Comparison of ENCODE assay signal across 15 cellular contexts in genomic region chr1:201555593-201555945, GRCh38. TPM values are rescaled to one million over a fixed set of nuclear protein-coding genes. Genes with fewer than 3 reads are reported as not detected.
DNase-seq lines count a peak whose midpoint lies in the region; ATAC-seq and TF ChIP-seq lines count a peak whose summit lies in the region.
"Had no signal": no experiment of that assay in that cellular context is flagged by ENCODE, and none has a peak within 500 bp of the region (broad histone marks: within the 10 kb centered on the region; RNA-seq: fewer than 3 reads in every experiment).

No MANE protein-coding gene starts in this region.

- H3K36me3 ChIP-seq in heart left ventricle (no peaks in the 10 kb centered on the region), endocrine pancreas (ENCODE audit: control insufficient read depth, insufficient read depth, low read length) (no peaks in the 10 kb centered on the region), tibial nerve (no peaks in the 10 kb centered on the region)

- no peak for TF ChIP-seq CTCF in heart left ventricle (IDR thresholded peaks at IDR 0.05)
- no peak for TF ChIP-seq CTCF in tibial nerve (IDR thresholded peaks at IDR 0.05)
- TF ChIP-seq CTCF in chondrocyte (IDR thresholded peaks at IDR 0.05) = no peak

- H3K4me3 Mint-ChIP-seq in chondrocyte (ENCODE audit: unreplicated experiment) = no peak overlapping the region

- H3K4me1 ChIP-seq in heart left ventricle (peaks cover 4 to 90% (median 69%) of the 10 kb centered on the region in 12 donors), endocrine pancreas (ENCODE audit: control insufficient read depth, insufficient read depth, low read length) (no peaks in the 10 kb centered on the region), tibial nerve (peaks cover 0 to 92% (median 35%) of the 10 kb centered on the region in 4 donors)

- no peaks in the 10 kb centered on the region for H3K27me3 Mint-ChIP-seq in chondrocyte (ENCODE audit: low read depth)

- H3K4me3 ChIP-seq in heart left ventricle (no peak overlapping the region), endocrine pancreas (ENCODE audit: control insufficient read depth, insufficient read depth, low read length) (no peak overlapping the region), tibial nerve (no peak overlapping the region)

- intact Hi-C loops in heart left ventricle (cut with DNase I) = loop anchor here in 2 of 10 donors (2.0 to 5.0 kb wide), 2 partner anchors 17 to 237 kb away; partner anchors contain the start of gene NAV1 (in 1 of the 2)
- intact Hi-C loops in Right ventricle myocardium superior (cut with DNase I) = no loop called here
- intact Hi-C loops in sciatic nerve (cut with DNase I) = no loop called here

- DNase-seq in heart left ventricle (peak in 2 of 5 donors; percentile 43 to 64), Right ventricle myocardium superior (no peak), lung microvascular endothelial cell (ENCODE audit: low read depth in 2 of 2) (peak; percentile 78 to 80), tibial nerve (ENCODE audit: low spot score in 2 of 2) (no peak), NOMO-1 (lab: John Stamatoyannopoulos, UW; ENCODE audit: unreplicated experiment in 2 of 2) (no peak), sciatic nerve (ENCODE audit: low spot score) (no peak), chondrocyte (ENCODE audit: low spot score) (no peak)
- DNase-seq: C1 segment of cervical spinal cord, H7, Karpas-422, MM.1S, NCI-H187 treated with DMSO at 0.1 percent for 48 hours had no signal

- H3K27ac ChIP-seq in heart left ventricle (peak overlapping the region in 10 of 12 donors; percentile 51 to 77 (median 72)), tibial nerve (peak overlapping the region in 3 of 4 donors; percentile 29 to 89 (median 83))
- H3K27ac ChIP-seq: 22Rv1 had no signal

- no peaks in the 10 kb centered on the region for H3K9me3 Mint-ChIP-seq in chondrocyte (ENCODE audit: low read depth)

- H3K9ac ChIP-seq in endocrine pancreas (ENCODE audit: control insufficient read depth, insufficient read depth, low read length) = peak overlapping the region; percentile 55

- no peaks in the 10 kb centered on the region for H3K27me3 ChIP-seq in heart left ventricle
- H3K27me3 ChIP-seq in endocrine pancreas (ENCODE audit: control insufficient read depth, insufficient read depth, low read length) = no peaks in the 10 kb centered on the region
- H3K27me3 ChIP-seq in tibial nerve = no peaks in the 10 kb centered on the region

- 60 to 70% (median 68%) methylated on average over 9 of the region's 9 CpGs for WGBS in heart left ventricle, 4 donors
- WGBS in tibial nerve, 2 donors = 75 to 82% methylated on average over 9 of the region's 9 CpGs

- TF ChIP-seq POLR2A in heart left ventricle (IDR thresholded peaks at IDR 0.05) (no peak), tibial nerve (IDR thresholded peaks at IDR 0.05) (no peak)

- no peaks in the 10 kb centered on the region for H3K36me3 Mint-ChIP-seq in chondrocyte (ENCODE audit: low read depth)

- no peak overlapping the region for H3K27ac Mint-ChIP-seq in chondrocyte (ENCODE audit: unreplicated experiment)

- peak in 1 of 2 donors; percentile 54 for TF ChIP-seq EP300 in tibial nerve (IDR thresholded peaks at IDR 0.05)

- H3K9me3 ChIP-seq in heart left ventricle = no peaks in the 10 kb centered on the region
- no peaks in the 10 kb centered on the region for H3K9me3 ChIP-seq in endocrine pancreas (ENCODE audit: control insufficient read depth, low read length)
- H3K9me3 ChIP-seq in tibial nerve = no peaks in the 10 kb centered on the region

- H3K4me1 Mint-ChIP-seq in chondrocyte (ENCODE audit: low read depth) = peaks cover 77% of the 10 kb centered on the region

- ATAC-seq in heart left ventricle (peak in 1 of 4 donors; percentile 70), Right ventricle myocardium superior (ENCODE audit: poor library complexity) (no peak), sciatic nerve (no peak)
- ATAC-seq: HepG2 had no signal

RNA-seq across cellular contexts. Expression of gene NAV1, which starts 16.6 kb away (rescaled TPM):
- 100 to 1,000 TPM in 1 of 9 donors, 10 to 100 TPM in 8; 58.0 to 107 (median 85.0) TPM for total RNA-seq in heart left ventricle
- polyA plus RNA-seq in heart left ventricle = 10 to 100 TPM; 30.5 to 37.6 TPM
- total RNA-seq in Right ventricle myocardium superior = 66.6 TPM
- 1.6 and 5.9 TPM in 2 replicates for total RNA-seq in lung microvascular endothelial cell
- 10 to 100 TPM; 22.9 to 49.2 (median 34.2) TPM for total RNA-seq in tibial nerve
- 84.0 TPM for total RNA-seq in sciatic nerve
- 201 to 294 TPM (median 211 TPM) in 3 replicates for total RNA-seq in chondrocyte
- total RNA-seq: HepG2 had no signal
- polyA plus RNA-seq: HepG2 had no signal

RNA-seq across cellular contexts. Expression of gene CSRP1, which starts 48.6 kb away (rescaled TPM):
- total RNA-seq in heart left ventricle = 100 to 1,000 TPM in 2 of 9 donors, 10 to 100 TPM in 7; 35.8 to 325 (median 78.6) TPM
- 10 to 100 TPM; 46.6 to 81.7 TPM for polyA plus RNA-seq in heart left ventricle
- total RNA-seq in Right ventricle myocardium superior = 53.1 TPM
- 71.6 and 114 TPM in 2 replicates for total RNA-seq in lung microvascular endothelial cell
- 1,000 to 10,000 TPM in 3 of 4 donors, 100 to 1,000 TPM in 1; 548 to 1,751 (median 1,444) TPM for total RNA-seq in tibial nerve
- total RNA-seq in sciatic nerve = 768 TPM
- 1.3 to 7.1 TPM (median 5.9 TPM) in 3 replicates for total RNA-seq in chondrocyte

Comparison
In these comparisons a context has a peak if more than half of its experiments do, and no peak if none do; other contexts are left out.
1. DNase-seq: peak in lung microvascular endothelial cell (2 of 2); none in Right ventricle myocardium superior (single experiment), tibial nerve (0 of 2), NOMO-1 (0 of 2), sciatic nerve (single experiment) and chondrocyte (single experiment).